Comparison of ENCODE assay signal across 32 cellular contexts in the genomic region with DNA sequence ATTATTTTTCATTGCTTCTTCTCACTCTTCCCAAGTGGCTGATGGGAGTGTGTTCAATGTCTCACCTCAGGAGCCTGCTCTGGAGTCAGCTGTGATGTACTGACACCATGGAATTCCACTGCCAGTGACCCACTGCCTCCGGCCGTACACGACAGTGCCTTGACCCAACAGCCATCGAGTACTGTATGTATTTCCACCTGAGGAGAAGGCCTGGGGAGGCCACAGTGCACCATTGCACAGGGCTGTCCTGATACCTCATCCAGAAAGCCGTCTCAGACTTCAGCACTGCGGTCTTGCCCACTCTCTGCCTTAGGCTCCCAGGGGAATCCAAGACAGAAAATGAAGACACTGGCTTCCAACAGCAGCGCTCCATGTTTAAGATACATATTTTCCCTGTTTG.
"Had no signal": no experiment of that assay in that cellular context is flagged by ENCODE, and none has a peak within 500 bp of the region (broad histone marks: within the 10 kb centered on the region; RNA-seq: fewer than 3 reads in every experiment).

No MANE protein-coding gene starts in this region.

- ATAC-seq: activated CD8-positive, alpha-beta T cell treated with anti-CD3 and anti-CD28 coated beads for 36 hours; activated T-cell treated with anti-CD3 and anti-CD28 coated beads, Interleukin-2, amount 50 U/mL, for 4 hours; activated T-cell treated with anti-CD3 and anti-CD28 coated beads, Interleukin-2, amount 50 U/mL, for 72 hours; body of pancreas had no signal

- DNase-seq: activated B cell treated with CpG ODN at 0.5 μM for 24 hours; activated CD4-positive, alpha-beta T cell treated with anti-CD3 and anti-CD28 coated beads for 4 hours; activated CD4-positive, alpha-beta T cell treated with anti-CD3 and anti-CD28 coated beads, Interleukin-2, amount 10 ng/mL, durations not matched to agents 24 days and 14 days; activated CD4-positive, alpha-beta T cell treated with anti-CD3 and anti-CD28 coated beads, Interleukin-2, amount 50 U/mL, for 1 hour; activated CD4-positive, alpha-beta T cell treated with anti-CD3 and anti-CD28 coated beads, Interleukin-2, amount 50 U/mL, for 4 hours; activated CD4-positive, CD25-positive, alpha-beta regulatory T cell treated with anti-CD3 and anti-CD28 coated beads, Interleukin-2, amount 50 U/mL, for 72 hours; activated CD8-positive, alpha-beta memory T cell treated with anti-CD3 and anti-CD28 coated beads, Interleukin-2, amount 50 U/mL, for 4 hours; activated CD8-positive, alpha-beta T cell treated with anti-CD3 and anti-CD28 coated beads for 36 hours; activated effector memory CD4-positive, alpha-beta T cell treated with anti-CD3 and anti-CD28 coated beads, Interleukin-2, amount 50 U/mL, for 16 hours; activated gamma-delta T cell treated with Interleukin-2 at 50 U/mL for 16 hours; activated naive CD4-positive, alpha-beta T cell; activated naive CD4-positive, alpha-beta T cell treated with anti-CD3 and anti-CD28 coated beads for 36 hours; activated naive CD4-positive, alpha-beta T cell treated with anti-CD3 and anti-CD28 coated beads, Interleukin-2, amount 50 U/mL, for 16 hours; activated naive CD8-positive, alpha-beta T cell treated with anti-CD3 and anti-CD28 coated beads for 36 hours; activated T-cell treated with anti-CD3 and anti-CD28 coated beads for 4 hours; activated T-cell treated with anti-CD3 and anti-CD28 coated beads, Interleukin-2, amount 50 U/mL, for 1 hour; activated T-cell treated with anti-CD3 and anti-CD28 coated beads, Interleukin-2, amount 50 U/mL, for 4 hours; activated T-cell treated with anti-CD3 and anti-CD28 coated beads, Interleukin-2, amount 50 U/mL, for 72 hours; amniotic stem cell; aorta; body of pancreas; caudate nucleus; cerebellar nuclear complex; T-helper 1 cell; T-helper 2 cell; T-helper 9 cell had no signal

- FAIRE-seq: astrocyte, TTC549 had no signal

- H3K4me1 ChIP-seq: adrenal gland had no signal

- H3K9me3 ChIP-seq: adrenal gland, body of pancreas had no signal

- H3K27ac ChIP-seq: adrenal gland, body of pancreas, brain microvascular endothelial cell, cardiac muscle cell, VCaP had no signal

- H3K27me3 ChIP-seq: adrenal gland, body of pancreas, brain microvascular endothelial cell, cardiac muscle cell had no signal

- H3K4me3 ChIP-seq: adrenal gland, body of pancreas, cardiac muscle cell had no signal

- H3K36me3 ChIP-seq: adrenal gland, brain microvascular endothelial cell, cardiac muscle cell had no signal
